In the genomic region with DNA sequence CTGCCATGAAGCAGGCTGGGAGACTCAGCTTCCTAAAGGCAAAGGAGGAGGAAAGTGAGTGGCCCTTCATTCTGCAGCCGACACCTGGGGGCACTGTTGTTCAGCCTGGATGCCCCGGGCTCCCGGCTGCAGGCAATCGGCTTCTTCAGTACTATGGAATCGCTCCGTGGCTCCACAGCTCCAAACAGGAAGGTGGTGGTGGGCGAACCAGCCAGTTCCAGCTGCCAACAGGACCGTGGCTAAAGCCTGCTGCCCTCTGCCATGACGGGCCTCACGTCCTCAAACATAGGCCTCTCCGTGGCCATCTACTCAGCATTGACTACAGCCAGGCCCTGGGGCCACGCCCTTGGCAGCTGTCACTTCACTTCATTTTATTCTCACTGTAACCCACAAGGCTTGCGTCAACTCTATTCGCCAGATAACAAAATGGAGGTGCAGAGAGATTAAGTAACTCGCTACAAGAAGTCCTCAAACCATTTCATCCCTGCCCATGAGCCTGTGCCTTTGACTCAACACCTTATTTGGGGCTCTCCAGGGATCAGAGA, we compare ENCODE assay signal across 8 cellular contexts. TPM values are rescaled to one million over a fixed set of nuclear protein-coding genes. Genes with fewer than 3 reads are reported as not detected.
A peak's percentile ranks its signal among the peaks of the same experiment; 100 is the strongest.
DNase-seq lines count a peak whose midpoint lies in the region; ATAC-seq and TF ChIP-seq lines count a peak whose summit lies in the region.

No MANE protein-coding gene starts in this region.

- CTCF ChIA-PET in OCI-LY7 (lab: Charles Lee; ENCODE audit: unreplicated experiment): interaction anchor here (0.5 to 1.1 kb wide), 2 partner anchors 85 to 301 kb away, joined by 3 to 6 read pairs; no protein-coding TSS in a partner anchor

- POLR2A ChIA-PET in OCI-LY7 (lab: Charles Lee): interaction anchor here (0.6 to 3.9 kb wide), 6 partner anchors 12 to 341 kb away, joined by 3 to 14 read pairs (median 4); no protein-coding TSS in a partner anchor

- peaks cover 84% of the 10 kb centered on the region for H3K36me3 ChIP-seq in OCI-LY7 (ENCODE audit: insufficient read depth, low read length)

- no peak overlapping the region for H2AFZ ChIP-seq in OCI-LY7 (ENCODE audit: low read length)

- no peak for ATAC-seq in GM21526 (IDR thresholded peaks at IDR 0.05; ENCODE audit: low FRiP score, unreplicated experiment)

- no peaks in the 10 kb centered on the region for H4K20me1 ChIP-seq in OCI-LY7 (ENCODE audit: insufficient read depth, low read length)

- peak; percentile 32 for DNase-seq in NK-92 treated with Interleukin-12 subunit alpha and Interleukin-12 subunit beta, amount 100 ng/mL, for 24 hours (lab: John Stamatoyannopoulos, UW)
- no peak for DNase-seq in NK-92 (lab: John Stamatoyannopoulos, UW; ENCODE audit: unreplicated experiment)
- DNase-seq in HPDE6-E6E7 (ENCODE audit: extremely low spot score): peak; percentile 60
- DNase-seq in OCI-LY7 (ENCODE audit: low spot score): peak; percentile 57
- DNase-seq in activated T-cell treated with anti-CD3 and anti-CD28 coated beads for 24 hours (ENCODE audit: low read depth): peak; percentile 40
- peak; percentile 20 for DNase-seq in fibroblast of the conjunctiva (ENCODE audit: low read depth)
- DNase-seq in posterior vena cava (ENCODE audit: low spot score): peak; percentile 79

- peaks cover 91% of the 10 kb centered on the region for H3K79me2 ChIP-seq in OCI-LY7 (ENCODE audit: insufficient read depth, low read depth, low read length)

- H3K4me2 ChIP-seq in OCI-LY7 (ENCODE audit: low read length): peak overlapping the region; percentile 63

- no TSS peak for BruUV-seq in OCI-LY7 (replicated peaks; lab: Mats Ljungman, UMichigan)

- peak overlapping the region; percentile 64 for H3K27ac ChIP-seq in OCI-LY7 (ENCODE audit: low read depth, low read length, poor library complexity, severe bottlenecking)

- intact Hi-C loops in OCI-LY7 (cut with micrococcal nuclease; ENCODE audit: unreplicated experiment): loop anchor here (1.0 to 10.0 kb wide), 6 partner anchors 37 to 411 kb away; no protein-coding TSS in a partner anchor
- intact Hi-C loops in posterior vena cava (cut with DNase I): no loop called here

- H3K9me3 ChIP-seq in OCI-LY7 (ENCODE audit: low read length): 0 out of 2 replicates have a peak, but pooled peaks cover 4% of the 10 kb centered on the region

- peak overlapping the region; percentile 17 for H3K4me3 ChIP-seq in OCI-LY7 (ENCODE audit: low read depth, low read length, poor library complexity, severe bottlenecking)

- TF ChIP-seq CTCF in OCI-LY7 (conservative IDR thresholded peaks at IDR 0.05; ENCODE audit: low read length): peak; percentile 84

- peaks cover 86% of the 10 kb centered on the region for H3K4me1 ChIP-seq in OCI-LY7 (ENCODE audit: insufficient read depth, low read length, poor library complexity, severe bottlenecking)

- H3K9me2 ChIP-seq in OCI-LY7 (ENCODE audit: insufficient read depth, low read length): no peaks in the 10 kb centered on the region

RNA-seq across cellular contexts. Expression of gene PAX5, which starts 38.1 kb away (rescaled TPM):
- total RNA-seq in OCI-LY7 (2014; rRNA removed; shearing (Covaris generic)): 50.4 and 62.5 TPM in 2 replicates
- 141 and 148 TPM in 2 replicates for total RNA-seq in OCI-LY7 (2022)
- total RNA-seq in posterior vena cava: under 1 TPM; 0.46 to 0.67 TPM

Comparison
In these comparisons a context has a peak if more than half of its experiments do, and no peak if none do; other contexts are left out.
1. RNA of gene PAX5, which starts 38.1 kb away (total RNA-seq): 50.4 to 148 TPM in OCI-LY7; 0.46 to 0.67 TPM in posterior vena cava; every median in the first group is over 10 times any median in the second.